1 cellular context compared by ENCODE assay signal in the genomic region with DNA sequence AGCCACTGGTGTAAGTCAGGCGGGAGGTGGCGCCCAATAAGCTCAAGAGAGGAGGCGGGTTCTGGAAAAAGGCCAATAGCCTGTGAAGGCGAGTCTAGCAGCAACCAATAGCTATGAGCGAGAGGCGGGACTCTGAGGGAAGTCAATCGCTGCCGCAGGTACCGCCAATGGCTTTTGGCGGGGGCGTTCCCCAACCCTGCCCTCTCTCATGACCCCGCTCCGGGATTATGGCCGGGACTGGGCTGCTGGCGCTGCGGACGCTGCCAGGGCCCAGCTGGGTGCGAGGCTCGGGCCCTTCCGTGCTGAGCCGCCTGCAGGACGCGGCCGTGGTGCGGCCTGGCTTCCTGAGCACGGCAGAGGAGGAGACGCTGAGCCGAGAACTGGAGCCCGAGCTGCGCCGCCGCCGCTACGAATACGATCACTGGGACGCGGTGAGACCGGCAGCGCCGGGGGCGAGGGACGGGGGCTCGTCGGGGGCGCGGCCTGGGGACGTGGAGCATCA.
TF ChIP-seq lines count a peak whose summit lies in the region.

A gene with protein sequence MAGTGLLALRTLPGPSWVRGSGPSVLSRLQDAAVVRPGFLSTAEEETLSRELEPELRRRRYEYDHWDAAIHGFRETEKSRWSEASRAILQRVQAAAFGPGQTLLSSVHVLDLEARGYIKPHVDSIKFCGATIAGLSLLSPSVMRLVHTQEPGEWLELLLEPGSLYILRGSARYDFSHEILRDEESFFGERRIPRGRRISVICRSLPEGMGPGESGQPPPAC (plus strand): TSS at position 201 of the 502 bp plus-strand sequence. CDS start 27 bp downstream, at position 228.

TF ChIP-seq in H1, 55 proteins besides CTCF, POLR2A, EP300 and RAD21:
- TF ChIP-seq SP2 (IDR thresholded peaks at IDR 0.05; ENCODE audit: low read length) = peak; percentile 98
- peak; percentile 45 for TF ChIP-seq ASH2L (IDR thresholded peaks at IDR 0.05; ENCODE audit: low read length)
- TF ChIP-seq BRCA1 (IDR thresholded peaks at IDR 0.05; ENCODE audit: low read depth, low read length) = no peak
- TF ChIP-seq PHF8 (conservative IDR thresholded peaks at IDR 0.05; ENCODE audit: low read depth, low read length) = peak; percentile 86
- no peak for TF ChIP-seq CBX8 (IDR thresholded peaks at IDR 0.05; ENCODE audit: borderline replicate concordance, low read depth, low read length)
- TF ChIP-seq CHD1 (IDR thresholded peaks at IDR 0.05; ENCODE audit: low read depth, low read length) = no peak
- peak; percentile 97 for TF ChIP-seq CHD2 (IDR thresholded peaks at IDR 0.05; ENCODE audit: low read length)
- TF ChIP-seq NANOG (IDR thresholded peaks at IDR 0.05; ENCODE audit: insufficient read depth, low read depth, low read length, poor library complexity, severe bottlenecking) = peak; percentile 71
- TF ChIP-seq SP1 (IDR thresholded peaks at IDR 0.05; ENCODE audit: low read depth, low read length) = peak; percentile 100
- TF ChIP-seq HDAC2 (IDR thresholded peaks at IDR 0.05; ENCODE audit: borderline replicate concordance in 1 of 2, low read depth in 2 of 2, low read length in 2 of 2) = no peak
- peak; percentile 94 for TF ChIP-seq SP4 (IDR thresholded peaks at IDR 0.05; ENCODE audit: low read length)
- TF ChIP-seq RFX5 (IDR thresholded peaks at IDR 0.05; ENCODE audit: borderline replicate concordance, low read depth, low read length) = no peak
- no peak for TF ChIP-seq FOSL1 (IDR thresholded peaks at IDR 0.05; ENCODE audit: insufficient read depth, low read depth, low read length)
- TF ChIP-seq SIN3A (conservative IDR thresholded peaks at IDR 0.05 in 1 of 2, IDR thresholded peaks at IDR 0.05 in 1 of 2; ENCODE audit: low read depth in 1 of 2, low read length in 2 of 2) = 0 out of 4 replicates have a peak, but pooled peaks of 1 of the 2 experiments have one; percentile 21
- no peak for TF ChIP-seq TEAD4 (IDR thresholded peaks at IDR 0.05; ENCODE audit: low read depth, low read length)
- TF ChIP-seq KDM4A (IDR thresholded peaks at IDR 0.05; ENCODE audit: low read depth, low read length, severe bottlenecking) = peak; percentile 70
- no peak for TF ChIP-seq KDM5A (IDR thresholded peaks at IDR 0.05; ENCODE audit: low read length)
- no peak for TF ChIP-seq ATF2 (IDR thresholded peaks at IDR 0.05; ENCODE audit: low read length)
- TF ChIP-seq HDAC6 (IDR thresholded peaks at IDR 0.05; ENCODE audit: low read depth, low read length) = no peak
TF ChIP-seq in H1: peak in this region for 9.
